10 cellular contexts compared by ENCODE assay signal in the genomic region with DNA sequence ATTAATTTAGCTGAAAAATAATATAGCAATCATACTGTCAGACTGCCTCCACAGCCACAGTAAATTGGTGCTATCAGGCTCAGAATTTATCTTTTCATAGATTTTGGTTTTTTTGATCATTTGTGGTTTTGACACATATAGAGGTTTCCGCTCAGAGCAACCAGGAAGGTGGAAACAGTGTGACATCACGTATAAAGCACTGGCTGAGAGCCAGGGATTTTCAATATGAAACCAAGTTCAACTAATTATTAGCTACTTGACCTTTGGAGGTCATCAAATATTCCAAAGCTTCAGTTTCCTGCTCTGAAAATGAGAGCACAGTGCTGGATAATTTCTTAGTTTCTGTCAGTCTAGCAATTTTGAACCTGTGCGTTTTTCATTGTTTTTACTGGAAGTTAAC.
A peak's percentile ranks its signal among the peaks of the same experiment; 100 is the strongest.
DNase-seq lines count a peak whose midpoint lies in the region; ATAC-seq and TF ChIP-seq lines count a peak whose summit lies in the region.
"Had no signal": no experiment of that assay in that cellular context is flagged by ENCODE, and none has a peak within 500 bp of the region (broad histone marks: within the 10 kb centered on the region; RNA-seq: fewer than 3 reads in every experiment).

No MANE protein-coding gene starts in this region.

- peaks cover 65% of the 10 kb centered on the region for H3K4me1 Mint-ChIP-seq in CD8-positive, alpha-beta T cell (ENCODE audit: low read depth)
- no peaks in the 10 kb centered on the region for H3K4me1 Mint-ChIP-seq in nephron progenitor cell

- peaks cover 47% of the 10 kb centered on the region for H3K4me1 ChIP-seq in CD8-positive, alpha-beta T cell (ENCODE audit: insufficient read depth, low read length)
- H3K4me1 ChIP-seq: parathyroid adenoma had no signal

- H3K4me3 Mint-ChIP-seq in CD8-positive, alpha-beta T cell = peak overlapping the region; percentile 45
- H3K4me3 Mint-ChIP-seq in nephron progenitor cell = no peak overlapping the region

- no peak for TF ChIP-seq CTCF in CD8-positive, alpha-beta T cell (IDR thresholded peaks at IDR 0.05)
- TF ChIP-seq CTCF in nephron progenitor cell (IDR thresholded peaks at IDR 0.05) = no peak

- no peaks in the 10 kb centered on the region for H3K36me3 Mint-ChIP-seq in CD8-positive, alpha-beta T cell
- no peaks in the 10 kb centered on the region for H3K36me3 Mint-ChIP-seq in nephron progenitor cell (ENCODE audit: low read depth)

- H3K27ac ChIP-seq in CD8-positive, alpha-beta T cell (ENCODE audit: low read depth, low read length) = no peak overlapping the region
- H3K27ac ChIP-seq: parathyroid adenoma had no signal

- H3K27me3 Mint-ChIP-seq in CD8-positive, alpha-beta T cell (ENCODE audit: low read depth) = peaks cover 2% of the 10 kb centered on the region
- peaks cover 8% of the 10 kb centered on the region for H3K27me3 Mint-ChIP-seq in nephron progenitor cell (ENCODE audit: low read depth, poor library complexity)

- peak in 6 of 7 experiments; percentile 21 to 59 (median 53) for DNase-seq in CD8-positive, alpha-beta T cell
- peak; percentile 44 for DNase-seq in T follicular helper cell (ENCODE audit: low read depth)
- DNase-seq in activated effector memory CD4-positive, alpha-beta T cell treated with anti-CD3 and anti-CD28 coated beads, Interleukin-2, amount 50 U/mL, for 16 hours = peak; percentile 72
- peak in 2 of 3 donors; percentile 9 to 32 for DNase-seq in stimulated activated CD4-positive, alpha-beta T cell treated with anti-CD3 and anti-CD28 coated beads, Interleukin-12 subunit alpha, Interleukin-12 subunit beta, amount 100 ng/mL, for 48 hours (ENCODE audit: low read depth in 2 of 3, low spot score in 1 of 3)
- no peak for DNase-seq in SW480 (ENCODE audit: low spot score)
- DNase-seq in DMS53 (lab: John Stamatoyannopoulos, UW) = no peak
- no peak for DNase-seq in nephron progenitor cell
- no peak for DNase-seq in DMS53 treated with DMSO at 0.1 percent for 48 hours (lab: John Stamatoyannopoulos, UW; ENCODE audit: unreplicated experiment)
- DNase-seq: COR-L47 had no signal

- no peaks in the 10 kb centered on the region for H3K36me3 ChIP-seq in CD8-positive, alpha-beta T cell (ENCODE audit: insufficient read depth, low read length)

- H3K27ac Mint-ChIP-seq in CD8-positive, alpha-beta T cell = peak overlapping the region; percentile 25
- H3K27ac Mint-ChIP-seq in nephron progenitor cell = no peak overlapping the region

- intact Hi-C loops in CD8-positive, alpha-beta T cell (cut with DNase I, micrococcal nuclease) = loop anchor here (1.0 to 10.0 kb wide), 6 partner anchors 31 to 1863 kb away; a partner anchor contains a TSS

- CTCF ChIA-PET in CD8-positive, alpha-beta T cell (lab: Charles Lee) = no interaction called here

- peak overlapping the region; percentile 33 for H3K4me3 ChIP-seq in CD8-positive, alpha-beta T cell (ENCODE audit: low read depth, low read length)

- no peaks in the 10 kb centered on the region for H3K27me3 ChIP-seq in CD8-positive, alpha-beta T cell (ENCODE audit: insufficient read depth, low read length)

- peak; percentile 85 for ATAC-seq in CD8-positive, alpha-beta T cell

- H3K9me3 Mint-ChIP-seq in CD8-positive, alpha-beta T cell = no peaks in the 10 kb centered on the region
- H3K9me3 Mint-ChIP-seq in nephron progenitor cell = no peaks in the 10 kb centered on the region

- POLR2A ChIA-PET in CD8-positive, alpha-beta T cell (lab: Charles Lee) = interaction anchor here (0.9 to 1.4 kb wide), 4 partner anchors 11 to 32 kb away, joined by 3 to 5 read pairs (median 4); no protein-coding TSS in a partner anchor

- no peaks in the 10 kb centered on the region for H3K9me3 ChIP-seq in CD8-positive, alpha-beta T cell (ENCODE audit: low read length)

Comparison
In these comparisons a context has a peak if more than half of its experiments do, and no peak if none do; other contexts are left out.
1. DNase-seq: peak in CD8-positive, alpha-beta T cell (6 of 7), T follicular helper cell (single experiment), activated effector memory CD4-positive, alpha-beta T cell treated with anti-CD3 and anti-CD28 coated beads, Interleukin-2, amount 50 U/mL, for 16 hours (single experiment) and stimulated activated CD4-positive, alpha-beta T cell treated with anti-CD3 and anti-CD28 coated beads, Interleukin-12 subunit alpha, Interleukin-12 subunit beta, amount 100 ng/mL, for 48 hours (2 of 3); none in SW480 (single experiment), DMS53 (single experiment), nephron progenitor cell (single experiment) and DMS53 treated with DMSO at 0.1 percent for 48 hours (single experiment).